In genomic region chr9:134258828-134259546, GRCh38 we compare ENCODE assay signal across 18 cellular contexts.
"Had no signal": no experiment of that assay in that cellular context is flagged by ENCODE, and none has a peak within 500 bp of the region (broad histone marks: within the 10 kb centered on the region; RNA-seq: fewer than 3 reads in every experiment).

No MANE protein-coding gene starts in this region.

- H3K27ac ChIP-seq: breast epithelium, SJSA1, thyroid gland had no signal

- H3K4me3 ChIP-seq: breast epithelium, lung, SJSA1, thyroid gland had no signal

- H3K36me3 Mint-ChIP-seq: natural killer cell treated with Interleukin-12 subunit alpha and Interleukin-12 subunit beta and Interleukin-15 and Interleukin-18, amount 100 ng/mL, for 72 hours; stimulated activated memory B cell treated with anti-CD40 and anti-IgM and Interleukin-4, amounts not matched to agents 10 μg/mL and 1 μg/mL and 100 μg/mL, for 72 hours had no signal

- H3K9me3 Mint-ChIP-seq: activated CD4-positive, alpha-beta T cell treated with anti-CD3 and anti-CD28 coated beads, Interleukin-2, amount 10 ng/mL, durations not matched to agents 7 days and 5 days; natural killer cell treated with Interleukin-12 subunit alpha and Interleukin-12 subunit beta and Interleukin-15 and Interleukin-18, amount 100 ng/mL, for 72 hours; stimulated activated memory B cell treated with anti-CD40 and anti-IgM and Interleukin-4, amounts not matched to agents 10 μg/mL and 1 μg/mL and 100 μg/mL, for 72 hours; T-helper 1 cell treated with Interleukin-12 subunit alpha and Interleukin-12 subunit beta and Interleukin-4 antibody, amounts not matched to agents 30 μg/mL and 1 μg/mL, for 36 hours had no signal

- H3K4me1 ChIP-seq: breast epithelium, SJSA1, thyroid gland had no signal

- H3K27ac Mint-ChIP-seq: activated CD4-positive, alpha-beta T cell treated with anti-CD3 and anti-CD28 coated beads, Interleukin-2, amount 10 ng/mL, durations not matched to agents 7 days and 5 days; natural killer cell treated with Interleukin-12 subunit alpha and Interleukin-12 subunit beta and Interleukin-15 and Interleukin-18, amount 100 ng/mL, for 72 hours; stimulated activated memory B cell treated with anti-CD40 and anti-IgM and Interleukin-4, amounts not matched to agents 10 μg/mL and 1 μg/mL and 100 μg/mL, for 72 hours; T-helper 1 cell treated with Interleukin-12 subunit alpha and Interleukin-12 subunit beta and Interleukin-4 antibody, amounts not matched to agents 30 μg/mL and 1 μg/mL, for 36 hours had no signal

- DNase-seq: activated CD4-positive, alpha-beta T cell treated with anti-CD3 and anti-CD28 coated beads, Interleukin-2, amount 10 ng/mL, durations not matched to agents 7 days and 5 days; activated CD8-positive, alpha-beta memory T cell treated with anti-CD3 and anti-CD28 coated beads, Interleukin-2, amount 50 U/mL, for 48 hours; activated effector memory CD4-positive, alpha-beta T cell treated with Interleukin-2 at 50 U/mL for 16 hours; activated naive CD4-positive, alpha-beta T cell treated with anti-CD3 and anti-CD28 coated beads, Interleukin-2, amount 50 U/mL, for 16 hours; activated T-cell treated with anti-CD3 and anti-CD28 coated beads, Interleukin-2, amount 50 U/mL, for 48 hours; aorta; dermis blood vessel endothelial cell; effector memory CD4-positive, alpha-beta T cell; small intestine; stimulated activated CD4-positive, alpha-beta T cell treated with anti-CD3 and anti-CD28 coated beads, Interleukin-4, amount 100 ng/mL, for 1 hour had no signal

- H3K4me1 Mint-ChIP-seq: activated CD4-positive, alpha-beta T cell treated with anti-CD3 and anti-CD28 coated beads, Interleukin-2, amount 10 ng/mL, durations not matched to agents 7 days and 5 days had no signal

- ATAC-seq: activated CD4-positive, CD25-positive, alpha-beta regulatory T cell treated with anti-CD3 and anti-CD28 coated beads, Interleukin-2, amount 50 U/mL, for 24 hours; natural killer cell treated with Interleukin-12 subunit alpha and Interleukin-12 subunit beta and Interleukin-15 and Interleukin-18, amount 100 ng/mL, for 72 hours; stimulated activated memory B cell treated with anti-CD40 and anti-IgM and Interleukin-4, amounts not matched to agents 10 μg/mL and 1 μg/mL and 100 μg/mL, for 72 hours had no signal

- H3K36me3 ChIP-seq: breast epithelium, SJSA1, thyroid gland had no signal

- H3K27me3 ChIP-seq: thyroid gland had no signal

- H3K9me3 ChIP-seq: breast epithelium, SJSA1, thyroid gland had no signal

- H3K4me3 Mint-ChIP-seq: activated CD4-positive, alpha-beta T cell treated with anti-CD3 and anti-CD28 coated beads, Interleukin-2, amount 10 ng/mL, durations not matched to agents 7 days and 5 days; natural killer cell treated with Interleukin-12 subunit alpha and Interleukin-12 subunit beta and Interleukin-15 and Interleukin-18, amount 100 ng/mL, for 72 hours; stimulated activated memory B cell treated with anti-CD40 and anti-IgM and Interleukin-4, amounts not matched to agents 10 μg/mL and 1 μg/mL and 100 μg/mL, for 72 hours; T-helper 1 cell treated with Interleukin-12 subunit alpha and Interleukin-12 subunit beta and Interleukin-4 antibody, amounts not matched to agents 30 μg/mL and 1 μg/mL, for 36 hours had no signal
